Comparison of ENCODE assay signal across 8 cellular contexts in genomic region chr16:28188085-28188916, GRCh38. TPM values are rescaled to one million over a fixed set of nuclear protein-coding genes. Genes with fewer than 3 reads are reported as not detected.
DNase-seq lines count a peak whose midpoint lies in the region; ATAC-seq, FAIRE-seq and TF ChIP-seq lines count a peak whose summit lies in the region.

No MANE protein-coding gene starts in this region.

- H3K9me3 ChIP-seq in A673 (ENCODE audit: low read depth, low read length, poor library complexity, severe bottlenecking): peaks cover 6% of the 10 kb centered on the region

- peaks cover 80% of the 10 kb centered on the region for H3K36me3 Mint-ChIP-seq in activated T-helper 2 cell treated with anti-CD3 and anti-CD28 coated beads, Interferon-gamma antibody, Interleukin-2, Interleukin-4, amounts not matched to agents 10 μg/mL and 5 μg/mL and 100 μg/mL, durations not matched to agents 14 hours and 24 hours and 36 hours (ENCODE audit: low read depth)

- intact Hi-C loops in A673 (cut with micrococcal nuclease; ENCODE audit: unreplicated experiment): no loop called here
- intact Hi-C loops in activated T-helper 2 cell treated with anti-CD3 and anti-CD28 coated beads, Interferon-gamma antibody, Interleukin-2, Interleukin-4, amounts not matched to agents 10 μg/mL and 5 μg/mL and 100 μg/mL, durations not matched to agents 14 hours and 24 hours and 36 hours (cut with micrococcal nuclease): no loop called here

- peak overlapping the region; percentile 21 for H3K4me3 Mint-ChIP-seq in activated T-helper 2 cell treated with anti-CD3 and anti-CD28 coated beads, Interferon-gamma antibody, Interleukin-2, Interleukin-4, amounts not matched to agents 10 μg/mL and 5 μg/mL and 100 μg/mL, durations not matched to agents 14 hours and 24 hours and 36 hours (ENCODE audit: low read depth)

- no peak for TF ChIP-seq CTCF in A673 (conservative IDR thresholded peaks at IDR 0.05; ENCODE audit: low read depth, low read length)

- BruUV-seq in A673 (replicated peaks; lab: Mats Ljungman, UMichigan): no TSS peak

- DNase-seq in A673 (ENCODE audit: low spot score): peak; percentile 87
- no peak for DNase-seq in GM19239 (ENCODE audit: insufficient read length, low spot score)
- DNase-seq in activated T-helper 2 cell treated with anti-CD3 and anti-CD28 coated beads, Interferon-gamma antibody, Interleukin-2, Interleukin-4, amounts not matched to agents 10 μg/mL and 5 μg/mL and 100 μg/mL, durations not matched to agents 14 hours and 24 hours and 36 hours (ENCODE audit: low spot score): no peak
- DNase-seq in GDM1 (lab: John Stamatoyannopoulos, UW): no peak
- no peak for DNase-seq in HK-2 (ENCODE audit: unreplicated experiment)
- DNase-seq in mesenteric fat pad (ENCODE audit: low spot score): no peak
- no peak for DNase-seq in EL

- peak overlapping the region; percentile 66 for H3K27ac Mint-ChIP-seq in activated T-helper 2 cell treated with anti-CD3 and anti-CD28 coated beads, Interferon-gamma antibody, Interleukin-2, Interleukin-4, amounts not matched to agents 10 μg/mL and 5 μg/mL and 100 μg/mL, durations not matched to agents 14 hours and 24 hours and 36 hours

- H3K27me3 ChIP-seq in A673 (replicated peaks; ENCODE audit: insufficient read depth, low read depth, low read length, poor library complexity): no peaks in the 10 kb centered on the region

- H3K4me1 ChIP-seq in A673 (ENCODE audit: insufficient read depth, low read length, poor library complexity, severe bottlenecking): peaks cover 55% of the 10 kb centered on the region

- FAIRE-seq in GM19239 (lab: Jason Lieb, UNC): peak; percentile 80

- H3K36me3 ChIP-seq in A673 (ENCODE audit: insufficient read depth, low read length, poor library complexity, severe bottlenecking): no peaks in the 10 kb centered on the region

- CTCF ChIA-PET in A673 (lab: Charles Lee): interaction anchor here (0.7 kb wide), 1 partner anchor 9 kb away, joined by 12 read pairs; no protein-coding TSS in a partner anchor

- H3K9me3 Mint-ChIP-seq in activated T-helper 2 cell treated with anti-CD3 and anti-CD28 coated beads, Interferon-gamma antibody, Interleukin-2, Interleukin-4, amounts not matched to agents 10 μg/mL and 5 μg/mL and 100 μg/mL, durations not matched to agents 14 hours and 24 hours and 36 hours: peaks cover 8% of the 10 kb centered on the region

- peaks cover 83% of the 10 kb centered on the region for H3K4me1 Mint-ChIP-seq in activated T-helper 2 cell treated with anti-CD3 and anti-CD28 coated beads, Interferon-gamma antibody, Interleukin-2, Interleukin-4, amounts not matched to agents 10 μg/mL and 5 μg/mL and 100 μg/mL, durations not matched to agents 14 hours and 24 hours and 36 hours (ENCODE audit: low read depth)

- H3K27ac ChIP-seq in A673 (ENCODE audit: low read depth, low read length, poor library complexity, severe bottlenecking): peak overlapping the region; percentile 70

- ATAC-seq in HG03135 (IDR thresholded peaks at IDR 0.05; ENCODE audit: unreplicated experiment): peak; percentile 73

- peak overlapping the region; percentile 5 for H3K4me3 ChIP-seq in A673 (ENCODE audit: low read depth, low read length, poor library complexity, severe bottlenecking)

- no peaks in the 10 kb centered on the region for H3K27me3 Mint-ChIP-seq in activated T-helper 2 cell treated with anti-CD3 and anti-CD28 coated beads, Interferon-gamma antibody, Interleukin-2, Interleukin-4, amounts not matched to agents 10 μg/mL and 5 μg/mL and 100 μg/mL, durations not matched to agents 14 hours and 24 hours and 36 hours (ENCODE audit: low read depth)

- POLR2A ChIA-PET in A673 (lab: Charles Lee; ENCODE audit: low non-redundant PET): no interaction called here

RNA-seq across cellular contexts. Expression of gene XPO6, which starts 23.5 kb away (rescaled TPM):
- total RNA-seq in A673 (2021) (155 and 159 TPM in 2 replicates), mesenteric fat pad (127 TPM)
- total RNA-seq in activated T-helper 2 cell treated with anti-CD3 and anti-CD28 coated beads, Interferon-gamma antibody, Interleukin-2, Interleukin-4, amounts not matched to agents 10 μg/mL and 5 μg/mL and 100 μg/mL, durations not matched to agents 14 hours and 24 hours and 36 hours: 227 and 230 TPM in 2 replicates
